ENCODE assay signal across 1 cellular context in the genomic region with DNA sequence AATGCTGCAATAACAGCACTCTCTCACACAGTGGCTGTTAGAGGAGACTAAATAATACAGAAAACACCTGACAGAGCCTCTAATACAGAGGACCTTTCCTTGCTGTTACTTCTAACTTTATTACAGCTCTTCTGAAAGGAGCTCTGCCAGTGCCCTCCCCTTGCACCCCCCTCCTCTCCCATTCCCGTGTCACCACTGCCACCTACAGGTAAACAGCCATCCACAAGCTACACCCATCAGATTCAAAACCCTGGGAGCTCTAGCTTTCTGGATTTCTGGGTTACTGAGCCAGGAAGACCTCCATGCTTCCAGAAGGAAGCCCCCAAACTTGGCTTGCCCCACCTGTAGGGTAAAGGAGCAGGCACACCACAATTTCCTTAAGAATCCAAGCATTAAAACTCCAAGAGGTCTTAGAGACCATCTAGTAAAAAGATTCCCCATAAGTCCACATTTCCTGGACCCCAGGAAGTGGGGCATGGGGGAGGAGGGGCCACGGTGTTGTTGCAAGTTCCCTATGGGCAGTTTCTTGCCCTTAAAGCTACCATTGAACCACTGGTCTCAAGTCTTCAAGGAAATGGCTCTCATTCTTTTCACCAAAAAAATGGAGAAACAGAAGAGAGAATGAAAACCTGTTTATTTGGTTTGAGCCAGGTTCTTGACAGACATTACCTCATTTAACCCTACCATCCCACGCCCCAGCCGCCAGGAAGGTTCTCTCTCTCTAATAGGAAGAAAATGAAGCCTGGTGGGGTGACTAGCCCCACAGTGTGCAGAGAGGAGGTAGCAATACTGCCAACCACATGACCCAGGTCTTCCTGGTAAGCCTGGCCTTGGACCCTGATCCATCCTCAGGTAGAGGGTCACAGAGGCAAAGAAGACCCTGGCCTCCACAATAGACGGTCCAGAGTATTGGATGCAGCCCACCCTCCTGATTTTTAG.
A peak's percentile ranks its signal among the peaks of the same experiment; 100 is the strongest.
TF ChIP-seq lines count a peak whose summit lies in the region.

No MANE protein-coding gene starts in this region.

TF ChIP-seq in HepG2, 621 proteins besides CTCF, POLR2A, EP300 and RAD21 (continued from another document and continues in another):
- TF ChIP-seq MAFF (IDR thresholded peaks at IDR 0.05; ENCODE audit: low read depth, low read length) = no peak
- TF ChIP-seq, protein P1, sequence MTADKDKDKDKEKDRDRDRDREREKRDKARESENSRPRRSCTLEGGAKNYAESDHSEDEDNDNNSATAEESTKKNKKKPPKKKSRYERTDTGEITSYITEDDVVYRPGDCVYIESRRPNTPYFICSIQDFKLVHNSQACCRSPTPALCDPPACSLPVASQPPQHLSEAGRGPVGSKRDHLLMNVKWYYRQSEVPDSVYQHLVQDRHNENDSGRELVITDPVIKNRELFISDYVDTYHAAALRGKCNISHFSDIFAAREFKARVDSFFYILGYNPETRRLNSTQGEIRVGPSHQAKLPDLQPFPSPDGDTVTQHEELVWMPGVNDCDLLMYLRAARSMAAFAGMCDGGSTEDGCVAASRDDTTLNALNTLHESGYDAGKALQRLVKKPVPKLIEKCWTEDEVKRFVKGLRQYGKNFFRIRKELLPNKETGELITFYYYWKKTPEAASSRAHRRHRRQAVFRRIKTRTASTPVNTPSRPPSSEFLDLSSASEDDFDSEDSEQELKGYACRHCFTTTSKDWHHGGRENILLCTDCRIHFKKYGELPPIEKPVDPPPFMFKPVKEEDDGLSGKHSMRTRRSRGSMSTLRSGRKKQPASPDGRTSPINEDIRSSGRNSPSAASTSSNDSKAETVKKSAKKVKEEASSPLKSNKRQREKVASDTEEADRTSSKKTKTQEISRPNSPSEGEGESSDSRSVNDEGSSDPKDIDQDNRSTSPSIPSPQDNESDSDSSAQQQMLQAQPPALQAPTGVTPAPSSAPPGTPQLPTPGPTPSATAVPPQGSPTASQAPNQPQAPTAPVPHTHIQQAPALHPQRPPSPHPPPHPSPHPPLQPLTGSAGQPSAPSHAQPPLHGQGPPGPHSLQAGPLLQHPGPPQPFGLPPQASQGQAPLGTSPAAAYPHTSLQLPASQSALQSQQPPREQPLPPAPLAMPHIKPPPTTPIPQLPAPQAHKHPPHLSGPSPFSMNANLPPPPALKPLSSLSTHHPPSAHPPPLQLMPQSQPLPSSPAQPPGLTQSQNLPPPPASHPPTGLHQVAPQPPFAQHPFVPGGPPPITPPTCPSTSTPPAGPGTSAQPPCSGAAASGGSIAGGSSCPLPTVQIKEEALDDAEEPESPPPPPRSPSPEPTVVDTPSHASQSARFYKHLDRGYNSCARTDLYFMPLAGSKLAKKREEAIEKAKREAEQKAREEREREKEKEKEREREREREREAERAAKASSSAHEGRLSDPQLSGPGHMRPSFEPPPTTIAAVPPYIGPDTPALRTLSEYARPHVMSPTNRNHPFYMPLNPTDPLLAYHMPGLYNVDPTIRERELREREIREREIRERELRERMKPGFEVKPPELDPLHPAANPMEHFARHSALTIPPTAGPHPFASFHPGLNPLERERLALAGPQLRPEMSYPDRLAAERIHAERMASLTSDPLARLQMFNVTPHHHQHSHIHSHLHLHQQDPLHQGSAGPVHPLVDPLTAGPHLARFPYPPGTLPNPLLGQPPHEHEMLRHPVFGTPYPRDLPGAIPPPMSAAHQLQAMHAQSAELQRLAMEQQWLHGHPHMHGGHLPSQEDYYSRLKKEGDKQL (CRISPR knock-in tag; IDR thresholded peaks at IDR 0.05; ENCODE audit: low read depth) = no peak
- TF ChIP-seq NFYB (CRISPR knock-in tag; IDR thresholded peaks at IDR 0.05) = no peak
- TF ChIP-seq THAP11 (CRISPR knock-in tag; IDR thresholded peaks at IDR 0.05) = 0 out of 2 replicates have a peak, but pooled peaks have one; percentile 25
- TF ChIP-seq KAT8 (CRISPR knock-in tag; IDR thresholded peaks at IDR 0.05) = no peak
- no peak for TF ChIP-seq SOX6 (IDR thresholded peaks at IDR 0.05)
- TF ChIP-seq SOX6 (CRISPR knock-in tag; IDR thresholded peaks at IDR 0.05) = no peak
- TF ChIP-seq, protein P2, sequence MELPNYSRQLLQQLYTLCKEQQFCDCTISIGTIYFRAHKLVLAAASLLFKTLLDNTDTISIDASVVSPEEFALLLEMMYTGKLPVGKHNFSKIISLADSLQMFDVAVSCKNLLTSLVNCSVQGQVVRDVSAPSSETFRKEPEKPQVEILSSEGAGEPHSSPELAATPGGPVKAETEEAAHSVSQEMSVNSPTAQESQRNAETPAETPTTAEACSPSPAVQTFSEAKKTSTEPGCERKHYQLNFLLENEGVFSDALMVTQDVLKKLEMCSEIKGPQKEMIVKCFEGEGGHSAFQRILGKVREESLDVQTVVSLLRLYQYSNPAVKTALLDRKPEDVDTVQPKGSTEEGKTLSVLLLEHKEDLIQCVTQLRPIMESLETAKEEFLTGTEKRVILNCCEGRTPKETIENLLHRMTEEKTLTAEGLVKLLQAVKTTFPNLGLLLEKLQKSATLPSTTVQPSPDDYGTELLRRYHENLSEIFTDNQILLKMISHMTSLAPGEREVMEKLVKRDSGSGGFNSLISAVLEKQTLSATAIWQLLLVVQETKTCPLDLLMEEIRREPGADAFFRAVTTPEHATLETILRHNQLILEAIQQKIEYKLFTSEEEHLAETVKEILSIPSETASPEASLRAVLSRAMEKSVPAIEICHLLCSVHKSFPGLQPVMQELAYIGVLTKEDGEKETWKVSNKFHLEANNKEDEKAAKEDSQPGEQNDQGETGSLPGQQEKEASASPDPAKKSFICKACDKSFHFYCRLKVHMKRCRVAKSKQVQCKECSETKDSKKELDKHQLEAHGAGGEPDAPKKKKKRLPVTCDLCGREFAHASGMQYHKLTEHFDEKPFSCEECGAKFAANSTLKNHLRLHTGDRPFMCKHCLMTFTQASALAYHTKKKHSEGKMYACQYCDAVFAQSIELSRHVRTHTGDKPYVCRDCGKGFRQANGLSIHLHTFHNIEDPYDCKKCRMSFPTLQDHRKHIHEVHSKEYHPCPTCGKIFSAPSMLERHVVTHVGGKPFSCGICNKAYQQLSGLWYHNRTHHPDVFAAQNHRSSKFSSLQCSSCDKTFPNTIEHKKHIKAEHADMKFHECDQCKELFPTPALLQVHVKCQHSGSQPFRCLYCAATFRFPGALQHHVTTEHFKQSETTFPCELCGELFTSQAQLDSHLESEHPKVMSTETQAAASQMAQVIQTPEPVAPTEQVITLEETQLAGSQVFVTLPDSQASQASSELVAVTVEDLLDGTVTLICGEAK (IDR thresholded peaks at IDR 0.05) = no peak
- TF ChIP-seq, protein P2 (CRISPR knock-in tag; IDR thresholded peaks at IDR 0.05) = no peak
- TF ChIP-seq RFX3 (CRISPR knock-in tag; IDR thresholded peaks at IDR 0.05) = no peak
- TF ChIP-seq, protein P3, sequence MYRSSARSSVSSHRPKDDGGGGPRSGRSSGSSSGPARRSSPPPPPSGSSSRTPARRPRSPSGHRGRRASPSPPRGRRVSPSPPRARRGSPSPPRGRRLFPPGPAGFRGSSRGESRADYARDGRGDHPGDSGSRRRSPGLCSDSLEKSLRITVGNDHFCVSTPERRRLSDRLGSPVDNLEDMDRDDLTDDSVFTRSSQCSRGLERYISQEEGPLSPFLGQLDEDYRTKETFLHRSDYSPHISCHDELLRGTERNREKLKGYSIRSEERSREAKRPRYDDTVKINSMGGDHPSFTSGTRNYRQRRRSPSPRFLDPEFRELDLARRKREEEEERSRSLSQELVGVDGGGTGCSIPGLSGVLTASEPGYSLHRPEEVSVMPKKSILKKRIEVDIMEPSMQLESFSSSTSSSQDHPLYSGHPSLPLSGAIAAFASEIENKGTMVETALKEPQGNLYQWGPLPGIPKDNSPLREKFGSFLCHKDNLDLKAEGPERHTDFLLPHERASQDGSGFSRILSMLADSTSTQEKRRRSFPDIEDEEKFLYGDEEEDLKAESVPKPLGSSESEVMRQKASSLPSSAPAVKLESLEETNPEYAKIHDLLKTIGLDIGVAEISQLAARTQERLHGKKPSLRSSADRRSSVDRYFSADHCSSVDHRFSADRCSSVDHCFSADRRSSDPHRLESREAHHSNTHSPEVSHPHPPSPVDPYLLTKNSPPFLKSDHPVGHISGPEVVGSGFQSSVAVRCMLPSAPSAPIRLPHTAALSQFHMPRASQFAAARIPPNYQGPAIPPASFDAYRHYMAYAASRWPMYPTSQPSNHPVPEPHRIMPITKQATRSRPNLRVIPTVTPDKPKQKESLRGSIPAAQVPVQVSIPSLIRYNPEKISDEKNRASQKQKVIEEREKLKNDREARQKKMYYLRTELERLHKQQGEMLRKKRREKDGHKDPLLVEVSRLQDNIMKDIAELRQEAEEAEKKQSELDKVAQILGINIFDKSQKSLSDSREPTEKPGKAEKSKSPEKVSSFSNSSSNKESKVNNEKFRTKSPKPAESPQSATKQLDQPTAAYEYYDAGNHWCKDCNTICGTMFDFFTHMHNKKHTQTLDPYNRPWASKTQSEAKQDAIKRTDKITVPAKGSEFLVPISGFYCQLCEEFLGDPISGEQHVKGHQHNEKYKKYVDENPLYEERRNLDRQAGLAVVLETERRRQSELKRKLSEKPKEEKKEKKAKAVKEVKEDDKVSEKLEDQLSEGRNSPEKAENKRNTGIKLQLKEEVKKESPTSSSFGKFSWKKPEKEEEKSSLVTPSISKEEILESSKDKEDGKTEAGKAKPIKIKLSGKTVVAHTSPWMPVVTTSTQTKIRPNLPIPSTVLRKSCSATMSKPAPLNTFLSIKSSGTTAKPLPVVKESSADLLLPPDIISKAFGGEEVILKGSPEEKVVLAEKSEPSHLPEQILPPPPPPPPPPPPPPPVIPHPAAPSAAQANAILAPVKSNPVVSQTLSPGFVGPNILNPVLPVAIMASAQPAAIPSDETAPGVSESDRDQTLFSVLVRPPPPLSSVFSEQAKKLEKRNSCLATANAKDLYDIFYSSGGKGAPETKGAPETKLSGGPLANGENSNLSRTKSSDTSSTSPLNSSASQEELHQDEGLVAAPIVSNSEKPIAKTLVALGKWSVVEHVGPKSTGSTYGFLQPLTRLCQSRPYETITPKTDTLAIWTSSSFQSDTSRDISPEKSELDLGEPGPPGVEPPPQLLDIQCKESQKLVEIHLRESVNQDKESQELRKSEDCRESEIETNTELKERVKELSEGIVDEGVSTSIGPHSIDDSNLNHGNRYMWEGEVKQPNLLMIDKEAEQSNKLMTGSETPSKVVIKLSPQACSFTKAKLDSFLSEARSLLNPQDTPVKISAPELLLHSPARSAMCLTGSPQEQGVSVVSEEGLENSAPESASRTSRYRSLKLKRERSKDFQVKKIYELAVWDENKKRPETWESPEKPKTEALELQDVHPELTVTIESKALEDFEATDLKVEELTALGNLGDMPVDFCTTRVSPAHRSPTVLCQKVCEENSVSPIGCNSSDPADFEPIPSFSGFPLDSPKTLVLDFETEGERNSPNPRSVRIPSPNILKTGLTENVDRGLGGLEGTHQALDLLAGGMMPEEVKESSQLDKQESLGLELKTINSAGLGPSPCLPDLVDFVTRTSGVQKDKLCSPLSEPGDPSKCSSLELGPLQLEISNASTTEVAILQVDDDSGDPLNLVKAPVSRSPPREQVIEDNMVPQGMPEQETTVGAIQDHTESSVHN (CRISPR knock-in tag; IDR thresholded peaks at IDR 0.05) = no peak
- no peak for TF ChIP-seq HIVEP1 (CRISPR knock-in tag; IDR thresholded peaks at IDR 0.05)
- no peak for TF ChIP-seq MLX (CRISPR knock-in tag; IDR thresholded peaks at IDR 0.05)
- no peak for TF ChIP-seq POGZ (CRISPR knock-in tag; IDR thresholded peaks at IDR 0.05)
- TF ChIP-seq PHF20 (CRISPR knock-in tag; IDR thresholded peaks at IDR 0.05) = no peak
- TF ChIP-seq RAD51 (IDR thresholded peaks at IDR 0.05; ENCODE audit: borderline replicate concordance) = no peak
- no peak for TF ChIP-seq U2AF1 (optimal IDR thresholded peaks at IDR 0.05; ENCODE audit: low read depth, low read length)
- TF ChIP-seq PATZ1 (CRISPR knock-in tag; IDR thresholded peaks at IDR 0.05) = peak; percentile 82
- no peak for TF ChIP-seq CBX2 (IDR thresholded peaks at IDR 0.05; ENCODE audit: low read depth, low read length)
- no peak for TF ChIP-seq CBX2 (CRISPR knock-in tag; IDR thresholded peaks at IDR 0.05; ENCODE audit: low read depth)
- TF ChIP-seq ZNF230 (CRISPR knock-in tag; IDR thresholded peaks at IDR 0.05) = 0 out of 2 replicates have a peak, but pooled peaks have one; percentile 57
- no peak for TF ChIP-seq ZNF747 (CRISPR knock-in tag; IDR thresholded peaks at IDR 0.05; ENCODE audit: borderline replicate concordance)
- TF ChIP-seq ETV5 (CRISPR knock-in tag; IDR thresholded peaks at IDR 0.05; ENCODE audit: borderline replicate concordance) = no peak
- TF ChIP-seq ZNF460 (CRISPR knock-in tag; IDR thresholded peaks at IDR 0.05; ENCODE audit: borderline replicate concordance) = no peak
- no peak for TF ChIP-seq ATF1 (CRISPR knock-in tag; IDR thresholded peaks at IDR 0.05)
